In the genomic region with DNA sequence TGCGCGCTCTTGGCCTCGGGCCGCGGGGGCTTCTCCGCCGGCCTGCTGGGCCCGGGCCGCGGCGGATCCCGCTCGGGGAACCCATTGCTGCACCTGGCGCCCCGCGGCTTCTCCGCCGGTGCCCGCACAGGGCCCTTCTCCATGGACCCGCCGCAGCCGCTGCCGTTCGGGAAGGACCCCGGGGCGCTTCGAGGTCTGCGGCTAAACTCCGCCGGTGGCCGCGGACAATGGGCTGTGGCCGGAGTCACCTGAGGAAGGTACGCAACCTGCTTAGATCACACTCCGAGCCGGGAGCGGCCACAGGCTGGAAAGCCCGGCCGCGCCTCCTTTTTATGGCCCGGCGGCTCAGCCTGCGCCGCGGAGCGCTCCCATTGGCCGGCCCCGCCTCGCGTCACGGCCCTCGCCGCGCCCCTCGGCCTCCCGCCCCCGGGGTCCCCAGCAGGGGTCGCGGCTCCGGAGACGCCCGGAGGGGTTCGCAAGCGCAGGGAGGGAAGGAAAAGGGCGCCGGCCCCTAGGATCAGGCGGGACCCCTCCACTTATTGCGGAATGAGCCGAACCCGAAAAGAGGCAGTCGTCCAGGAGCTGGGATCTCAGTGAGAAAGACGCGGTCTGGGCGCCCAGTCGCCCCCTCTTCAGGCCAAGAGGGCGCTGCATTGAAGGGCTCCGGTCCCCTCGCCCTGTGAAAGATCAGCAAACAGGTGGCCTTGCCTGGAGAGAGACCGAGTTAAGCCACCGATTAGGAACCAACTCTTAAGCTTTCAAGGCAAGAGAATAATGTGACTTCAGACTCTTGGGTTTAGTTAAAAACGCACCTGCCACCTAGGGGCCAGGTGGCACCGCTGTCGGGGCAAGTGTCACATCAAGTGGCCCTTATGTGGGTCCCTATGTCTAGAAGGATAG, we compare ENCODE assay signal across 8 cellular contexts. TPM values are rescaled to one million over a fixed set of nuclear protein-coding genes. Genes with fewer than 3 reads are reported as not detected.
DNase-seq lines count a peak whose midpoint lies in the region; ATAC-seq and TF ChIP-seq lines count a peak whose summit lies in the region.

A gene with protein sequence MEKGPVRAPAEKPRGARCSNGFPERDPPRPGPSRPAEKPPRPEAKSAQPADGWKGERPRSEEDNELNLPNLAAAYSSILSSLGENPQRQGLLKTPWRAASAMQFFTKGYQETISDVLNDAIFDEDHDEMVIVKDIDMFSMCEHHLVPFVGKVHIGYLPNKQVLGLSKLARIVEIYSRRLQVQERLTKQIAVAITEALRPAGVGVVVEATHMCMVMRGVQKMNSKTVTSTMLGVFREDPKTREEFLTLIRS (minus strand): TSS at position 306 of the 900 bp plus-strand sequence. CDS start 163 bp downstream, at position 143.

- no TSS peak for BruUV-seq in Calu3 (replicated peaks; lab: Mats Ljungman, UMichigan)

- peak within 1 kb of the TSS; percentile 85 for H3K9ac ChIP-seq in NT2/D1 (ENCODE audit: insufficient read length, low read depth)

- peaks cover 33% of the 10 kb centered on the region for H3K27me3 ChIP-seq in NT2/D1 (ENCODE audit: insufficient read depth, insufficient read length)

- H3K4me3 Mint-ChIP-seq in Calu3 (ENCODE audit: low read depth, unreplicated experiment), result peak within 1 kb of the TSS; percentile 75
- peak within 1 kb of the TSS; percentile 89 for H3K4me3 Mint-ChIP-seq in natural killer cell treated with Interleukin-12 subunit alpha and Interleukin-12 subunit beta and Interleukin-15 and Interleukin-18, amount 100 ng/mL, for 72 hours
- H3K4me3 Mint-ChIP-seq in stimulated activated naive CD8-positive, alpha-beta T cell treated with anti-CD3 and anti-CD28 coated beads, Interleukin-15, amount 100 ng/mL, for 72 hours, result peak within 1 kb of the TSS; percentile 88 to 89

- no peaks in the 10 kb centered on the region for H3K36me3 ChIP-seq in NT2/D1 (ENCODE audit: insufficient read depth, insufficient read length, low read length)

- TF ChIP-seq CTCF in Calu3 (IDR thresholded peaks at IDR 0.05; ENCODE audit: unreplicated experiment) (peak; percentile 66), GM20000 (IDR thresholded peaks at IDR 0.05; ENCODE audit: extremely low read depth, missing control alignments) (peak; percentile 55)

- intact Hi-C loops in Calu3 (cut with micrococcal nuclease; ENCODE audit: unreplicated experiment), result loop anchor here (5.0 kb wide), 1 partner anchor 95 kb away; no protein-coding TSS in a partner anchor

- no peaks in the 10 kb centered on the region for H3K9me3 ChIP-seq in NT2/D1 (ENCODE audit: insufficient read depth, low read length)

- H3K36me3 Mint-ChIP-seq in Calu3 (ENCODE audit: insufficient read depth, unreplicated experiment), result peaks cover 23% of the 10 kb centered on the region
- H3K36me3 Mint-ChIP-seq in natural killer cell treated with Interleukin-12 subunit alpha and Interleukin-12 subunit beta and Interleukin-15 and Interleukin-18, amount 100 ng/mL, for 72 hours, result peaks cover 8% of the 10 kb centered on the region

- H3K9me3 Mint-ChIP-seq in Calu3 (ENCODE audit: low read depth, unreplicated experiment), result no peaks in the 10 kb centered on the region
- no peaks in the 10 kb centered on the region for H3K9me3 Mint-ChIP-seq in natural killer cell treated with Interleukin-12 subunit alpha and Interleukin-12 subunit beta and Interleukin-15 and Interleukin-18, amount 100 ng/mL, for 72 hours
- no peaks in the 10 kb centered on the region for H3K9me3 Mint-ChIP-seq in stimulated activated naive CD8-positive, alpha-beta T cell treated with anti-CD3 and anti-CD28 coated beads, Interleukin-15, amount 100 ng/mL, for 72 hours

- DNase-seq in Calu3 (peak; percentile 84), GM20000 (ENCODE audit: low spot score) (peak; percentile 91), HT1080 (ENCODE audit: low read depth) (peak; percentile 61), NT2/D1 (ENCODE audit: low read depth, low spot score) (peak; percentile 28), activated T-cell treated with anti-CD3 and anti-CD28 coated beads for 48 hours (ENCODE audit: low read depth) (peak; percentile 71), fibroblast of gingiva (ENCODE audit: low read depth) (peak; percentile 17)
- peak; percentile 91 for DNase-seq in natural killer cell treated with Interleukin-12 subunit alpha and Interleukin-12 subunit beta and Interleukin-15 and Interleukin-18, amount 100 ng/mL, for 72 hours (ENCODE audit: low spot score)
- DNase-seq in stimulated activated naive CD8-positive, alpha-beta T cell treated with anti-CD3 and anti-CD28 coated beads, Interleukin-15, amount 100 ng/mL, for 72 hours, result peak; percentile 79 to 85

- H3K4me1 Mint-ChIP-seq in Calu3 (ENCODE audit: low read depth, unreplicated experiment), result no peaks in the 10 kb centered on the region
- peaks cover 42 to 48% of the 10 kb centered on the region in 2 donors for H3K4me1 Mint-ChIP-seq in natural killer cell treated with Interleukin-12 subunit alpha and Interleukin-12 subunit beta and Interleukin-15 and Interleukin-18, amount 100 ng/mL, for 72 hours (ENCODE audit: low read depth in 2 of 2)
- peaks cover 34% of the 10 kb centered on the region for H3K4me1 Mint-ChIP-seq in stimulated activated naive CD8-positive, alpha-beta T cell treated with anti-CD3 and anti-CD28 coated beads, Interleukin-15, amount 100 ng/mL, for 72 hours

- H3K4me3 ChIP-seq in NT2/D1 (ENCODE audit: insufficient read length, low read depth), result peak within 1 kb of the TSS; percentile 71

- H3K27ac Mint-ChIP-seq in Calu3 (ENCODE audit: unreplicated experiment), result peak within 1 kb of the TSS; percentile 33
- H3K27ac Mint-ChIP-seq in natural killer cell treated with Interleukin-12 subunit alpha and Interleukin-12 subunit beta and Interleukin-15 and Interleukin-18, amount 100 ng/mL, for 72 hours, result peak within 1 kb of the TSS; percentile 82 to 99
- H3K27ac Mint-ChIP-seq in stimulated activated naive CD8-positive, alpha-beta T cell treated with anti-CD3 and anti-CD28 coated beads, Interleukin-15, amount 100 ng/mL, for 72 hours, result peak within 1 kb of the TSS; percentile 90

- CTCF ChIA-PET in Calu3 (lab: Charles Lee), result interaction anchor here (0.6 to 0.7 kb wide), 2 partner anchors 33 to 258 kb away, joined by 3 read pairs; no protein-coding TSS in a partner anchor

- H3K27me3 Mint-ChIP-seq in Calu3 (ENCODE audit: unreplicated experiment), result no peaks in the 10 kb centered on the region
- no peaks in the 10 kb centered on the region for H3K27me3 Mint-ChIP-seq in natural killer cell treated with Interleukin-12 subunit alpha and Interleukin-12 subunit beta and Interleukin-15 and Interleukin-18, amount 100 ng/mL, for 72 hours
- no peaks in the 10 kb centered on the region for H3K27me3 Mint-ChIP-seq in stimulated activated naive CD8-positive, alpha-beta T cell treated with anti-CD3 and anti-CD28 coated beads, Interleukin-15, amount 100 ng/mL, for 72 hours

- H3K4me1 ChIP-seq in NT2/D1 (ENCODE audit: insufficient read depth, insufficient read length), result no peaks in the 10 kb centered on the region

- ATAC-seq in natural killer cell treated with Interleukin-12 subunit alpha and Interleukin-12 subunit beta and Interleukin-15 and Interleukin-18, amount 100 ng/mL, for 72 hours, result peak; percentile 86 to 90
- peak; percentile 82 for ATAC-seq in stimulated activated naive CD8-positive, alpha-beta T cell treated with anti-CD3 and anti-CD28 coated beads, Interleukin-15, amount 100 ng/mL, for 72 hours

RNA-seq across cellular contexts. Expression of the gene that starts here (rescaled TPM):
- total RNA-seq in Calu3 (2022), result 6.8 and 8.0 TPM in 2 replicates
- 4.0 and 7.5 TPM in 2 replicates for total RNA-seq in HT1080 (2014; rRNA removed; shearing (Covaris generic))
- polyA plus RNA-seq in HT1080 (2015; cell fraction: cytosol; rRNA removed), result 4.4 and 4.8 TPM in 2 replicates
- 3.3 and 3.6 TPM in 2 replicates for polyA plus RNA-seq in HT1080 (2015; cell fraction: nucleus; rRNA removed)
- total RNA-seq in natural killer cell treated with Interleukin-12 subunit alpha and Interleukin-12 subunit beta and Interleukin-15 and Interleukin-18, amount 100 ng/mL, for 72 hours, result 100 to 1,000 TPM; 131 to 382 TPM

Comparison
In these comparisons a context has a peak if more than half of its experiments do, and no peak if none do; other contexts are left out.
1. Peak in every context shown above with its lines: DNase-seq, ATAC-seq and H3K4me3 ChIP-seq.
2. RNA of the gene that starts here (total RNA-seq): 131 to 382 TPM in natural killer cell treated with Interleukin-12 subunit alpha and Interleukin-12 subunit beta and Interleukin-15 and Interleukin-18, amount 100 ng/mL, for 72 hours; 4.0 to 7.5 TPM in HT1080 and 6.8 to 8.0 TPM in Calu3; every median in the first group is over 10 times any median in the second.
3. DNase-seq: peak in every context shown above with its lines; median percentile 91 in GM20000; 91 in natural killer cell treated with Interleukin-12 subunit alpha and Interleukin-12 subunit beta and Interleukin-15 and Interleukin-18, amount 100 ng/mL, for 72 hours; 84 in Calu3; 82 in stimulated activated naive CD8-positive, alpha-beta T cell treated with anti-CD3 and anti-CD28 coated beads, Interleukin-15, amount 100 ng/mL, for 72 hours; 71 in activated T-cell treated with anti-CD3 and anti-CD28 coated beads for 48 hours; 61 in HT1080; 28 in NT2/D1; 17 in fibroblast of gingiva.
4. H3K27ac Mint-ChIP-seq: peak in every context shown above with its lines; median percentile 90 in natural killer cell treated with Interleukin-12 subunit alpha and Interleukin-12 subunit beta and Interleukin-15 and Interleukin-18, amount 100 ng/mL, for 72 hours; 90 in stimulated activated naive CD8-positive, alpha-beta T cell treated with anti-CD3 and anti-CD28 coated beads, Interleukin-15, amount 100 ng/mL, for 72 hours; 33 in Calu3.